ENCODE assay signal across 19 cellular contexts in genomic region chrX:40818236-40818635, GRCh38.
A peak's percentile ranks its signal among the peaks of the same experiment; 100 is the strongest.
DNase-seq lines count a peak whose midpoint lies in the region; ATAC-seq, FAIRE-seq and TF ChIP-seq lines count a peak whose summit lies in the region.
"Had no signal": no experiment of that assay in that cellular context is flagged by ENCODE, and none has a peak within 500 bp of the region (broad histone marks: within the 10 kb centered on the region; RNA-seq: fewer than 3 reads in every experiment).

No MANE protein-coding gene starts in this region.

- H2AFZ ChIP-seq in H9 (ENCODE audit: low read length) (no peak overlapping the region), astrocyte (ENCODE audit: low read depth, low read length) (no peak overlapping the region)

- H4K91ac ChIP-seq in H9 (ENCODE audit: insufficient read length, low read depth, low read length): no peak overlapping the region

- no peaks in the 10 kb centered on the region for H3K36me3 ChIP-seq in astrocyte (ENCODE audit: insufficient read depth, low read length)

- H3K18ac ChIP-seq in H9 (ENCODE audit: insufficient read length, low read depth, low read length): no peak overlapping the region

- H4K20me1 ChIP-seq in H9 (ENCODE audit: control insufficient read depth, insufficient read depth, insufficient read length): no peaks in the 10 kb centered on the region
- no peaks in the 10 kb centered on the region for H4K20me1 ChIP-seq in astrocyte (ENCODE audit: insufficient read depth, low read length)

- POLR2A ChIA-PET in A549 (lab: Yijun Ruan, JAX): no interaction called here

- H2AK5ac ChIP-seq in H9 (ENCODE audit: insufficient read length, low read length): no peak overlapping the region

- H3K23me2 ChIP-seq in H9 (ENCODE audit: insufficient read length, low read depth, low read length, poor library complexity, severe bottlenecking): no peaks in the 10 kb centered on the region

- H3K9ac ChIP-seq in H9 (ENCODE audit: extremely low read depth, insufficient read length, low read length) (no peak overlapping the region), astrocyte (ENCODE audit: low read length) (no peak overlapping the region)

- H3K56ac ChIP-seq in H9 (ENCODE audit: insufficient read length, low read depth, low read length): no peak overlapping the region

- no peak overlapping the region for H4K8ac ChIP-seq in H9 (replicated peaks; ENCODE audit: insufficient read length, low read depth, low read length)

- H2BK120ac ChIP-seq in H9 (ENCODE audit: low read depth, low read length, poor library complexity, severe bottlenecking): peak overlapping the region; percentile 69

- DNase-seq in A549 (ENCODE audit: low read depth in 1 of 2, low spot score in 1 of 2) (no peak), H9 (no peak), astrocyte (ENCODE audit: low read depth) (no peak), iris pigment epithelial cell (ENCODE audit: low read depth) (peak; percentile 8), mucosa of gallbladder (ENCODE audit: low spot score) (no peak)
- no peak for DNase-seq in activated T-cell treated with anti-CD3 and anti-CD28 coated beads, Interleukin-2, amount 50 U/mL, for 1 hour
- DNase-seq: 8988T; C1 segment of cervical spinal cord; Calu3; CD4-positive, alpha-beta memory T cell; COR-L47; DMS53; DMS79 treated with DMSO at 0.1 percent for 48 hours; GF-D8; GOT3; HCEC 1CT had no signal

- no peak overlapping the region for H2BK5ac ChIP-seq in H9 (ENCODE audit: insufficient read length, low read length)

- H3K27ac Mint-ChIP-seq in H9: no peak overlapping the region
- no peak overlapping the region for H3K27ac Mint-ChIP-seq in astrocyte (ENCODE audit: unreplicated experiment)
- no peak overlapping the region for H3K27ac Mint-ChIP-seq in activated T-helper 17 cell treated with anti-CD3 and anti-CD28 coated beads, Interleukin-2, amount 50 U/mL, for 72 hours
- H3K27ac Mint-ChIP-seq: CD4-positive, alpha-beta memory T cell had no signal

- CTCF ChIA-PET in A549 (lab: Yijun Ruan, JAX): no interaction called here

- H3K4me3 Mint-ChIP-seq in H9 (no peak overlapping the region), astrocyte (ENCODE audit: unreplicated experiment) (no peak overlapping the region)
- H3K4me3 Mint-ChIP-seq in activated T-helper 17 cell treated with anti-CD3 and anti-CD28 coated beads, Interleukin-2, amount 50 U/mL, for 72 hours: no peak overlapping the region
- H3K4me3 Mint-ChIP-seq: CD4-positive, alpha-beta memory T cell had no signal

- H3K9me3 Mint-ChIP-seq in H9: peaks cover 81 to 83% of the 10 kb centered on the region in 2 experiments
- H3K9me3 Mint-ChIP-seq in astrocyte (ENCODE audit: unreplicated experiment): no peaks in the 10 kb centered on the region
- no peaks in the 10 kb centered on the region for H3K9me3 Mint-ChIP-seq in activated T-helper 17 cell treated with anti-CD3 and anti-CD28 coated beads, Interleukin-2, amount 50 U/mL, for 72 hours

- no peaks in the 10 kb centered on the region for H3K79me1 ChIP-seq in H9 (ENCODE audit: insufficient read depth, low read depth, low read length, poor library complexity, severe bottlenecking)

- no peak overlapping the region for H3K4ac ChIP-seq in H9 (ENCODE audit: low read depth, low read length)

- H2BK20ac ChIP-seq in H9 (ENCODE audit: low read depth, low read length, poor library complexity, severe bottlenecking): no peak overlapping the region

- no peak for TF ChIP-seq POLR2A in A549 (IDR thresholded peaks at IDR 0.05; ENCODE audit: low read length)

- H3K27me3 Mint-ChIP-seq in H9 (ENCODE audit: low read depth) (no peaks in the 10 kb centered on the region), astrocyte (ENCODE audit: low read depth, unreplicated experiment) (no peaks in the 10 kb centered on the region)
- no peaks in the 10 kb centered on the region for H3K27me3 Mint-ChIP-seq in activated T-helper 17 cell treated with anti-CD3 and anti-CD28 coated beads, Interleukin-2, amount 50 U/mL, for 72 hours

- H3K4me2 ChIP-seq in A549 (no peak overlapping the region), H9 (ENCODE audit: insufficient read depth, insufficient read length, low read length) (no peak overlapping the region), astrocyte (ENCODE audit: low read length) (no peak overlapping the region)

- H3K79me2 ChIP-seq in H9 (ENCODE audit: insufficient read depth, low read length) (no peaks in the 10 kb centered on the region), astrocyte (ENCODE audit: insufficient read depth, low read length) (no peaks in the 10 kb centered on the region)

- no peak for TF ChIP-seq EP300 in A549 (IDR thresholded peaks at IDR 0.05)

- FAIRE-seq in A549 (lab: Jason Lieb, UNC): peak; percentile 36
- peak; percentile 93 for FAIRE-seq in astrocyte (lab: Jason Lieb, UNC)
- FAIRE-seq: GM19239, H54 had no signal

- TF ChIP-seq CTCF in A549 (IDR thresholded peaks at IDR 0.05) (no peak), H9 (conservative IDR thresholded peaks at IDR 0.05) (no peak), astrocyte (IDR thresholded peaks at IDR 0.05; ENCODE audit: insufficient read depth, low read depth, low read length) (no peak)

- TF ChIP-seq RAD21 in A549 (conservative IDR thresholded peaks at IDR 0.05 in 1 of 2, IDR thresholded peaks at IDR 0.05 in 1 of 2): no peak

- H3K9me3 ChIP-seq in A549 (no peaks in the 10 kb centered on the region), H9 (ENCODE audit: control insufficient read depth, low read depth, low read length) (peaks cover 9% of the 10 kb centered on the region), astrocyte (ENCODE audit: insufficient read depth, low read depth, low read length) (no peaks in the 10 kb centered on the region)

- no peak overlapping the region for H3K4me3 ChIP-seq in A549
- no peak overlapping the region for H3K4me3 ChIP-seq in astrocyte (ENCODE audit: insufficient read depth, low read depth, low read length)

- 65% methylated on average over 1 of the region's 1 CpG for WGBS in A549 (ENCODE audit: missing lambda C conversion rate)
- no CpG with 5 or more reads among the region's 1 CpG for WGBS in H9 (ENCODE audit: extremely low coverage, insufficient read length, low lambda C conversion rate)

- H2BK12ac ChIP-seq in H9 (ENCODE audit: insufficient read length, low read depth, low read length): no peak overlapping the region

- H4K5ac ChIP-seq in H9 (ENCODE audit: insufficient read length, low read depth, low read length): no peak overlapping the region

- H3K4me1 Mint-ChIP-seq in H9 (peaks cover 14% of the 10 kb centered on the region in 2 experiments), astrocyte (ENCODE audit: low read depth, unreplicated experiment) (no peaks in the 10 kb centered on the region)
- no peaks in the 10 kb centered on the region for H3K4me1 Mint-ChIP-seq in activated T-helper 17 cell treated with anti-CD3 and anti-CD28 coated beads, Interleukin-2, amount 50 U/mL, for 72 hours
- H3K4me1 Mint-ChIP-seq: CD4-positive, alpha-beta memory T cell had no signal

- ATAC-seq in A549: no peak
- no peak for ATAC-seq in activated T-helper 17 cell treated with anti-CD3 and anti-CD28 coated beads, Interleukin-2, amount 50 U/mL, for 72 hours (replicated peaks)

- H2BK15ac ChIP-seq in H9 (ENCODE audit: low read depth, low read length): no peak overlapping the region

- no peak overlapping the region for H3K23ac ChIP-seq in H9 (ENCODE audit: insufficient read length, low read depth, low read length)

- no peaks in the 10 kb centered on the region for H3K27me3 ChIP-seq in H9 (ENCODE audit: insufficient read depth, low read length)
- no peaks in the 10 kb centered on the region for H3K27me3 ChIP-seq in astrocyte (ENCODE audit: insufficient read depth, low read length)

- H3K36me3 Mint-ChIP-seq in H9 (ENCODE audit: insufficient read depth in 1 of 3, low read depth in 3 of 3) (peaks cover 7 to 40% (median 16%) of the 10 kb centered on the region in 3 experiments), astrocyte (ENCODE audit: low read depth, unreplicated experiment) (no peaks in the 10 kb centered on the region)
- no peaks in the 10 kb centered on the region for H3K36me3 Mint-ChIP-seq in activated T-helper 17 cell treated with anti-CD3 and anti-CD28 coated beads, Interleukin-2, amount 50 U/mL, for 72 hours (ENCODE audit: low read depth)
- H3K36me3 Mint-ChIP-seq: CD4-positive, alpha-beta memory T cell had no signal

- no peak overlapping the region for H3T11ph ChIP-seq in H9 (ENCODE audit: low read length)

- H3K27ac ChIP-seq in A549 (no peak overlapping the region), H9 (ENCODE audit: insufficient read length, low read depth, low read length) (no peak overlapping the region), astrocyte (ENCODE audit: low read depth, low read length) (no peak overlapping the region)

- H3K14ac ChIP-seq in H9 (ENCODE audit: insufficient read depth, low read length): no peak overlapping the region

- H3K4me1 ChIP-seq in A549 (no peaks in the 10 kb centered on the region), H9 (ENCODE audit: insufficient read depth, low read length) (no peaks in the 10 kb centered on the region), astrocyte (ENCODE audit: insufficient read depth, low read length) (no peaks in the 10 kb centered on the region)

TF ChIP-seq in A549, 52 proteins besides CTCF, POLR2A, EP300 and RAD21:
- TF ChIP-seq ELK1 (IDR thresholded peaks at IDR 0.05; ENCODE audit: low read depth, low read length): no peak
- TF ChIP-seq FOSL2 (IDR thresholded peaks at IDR 0.05): no peak
- TF ChIP-seq FOSL2 (CRISPR knock-in tag; IDR thresholded peaks at IDR 0.05): no peak
- TF ChIP-seq HOXB13 (CRISPR knock-in tag; IDR thresholded peaks at IDR 0.05; ENCODE audit: low read depth): no peak
- no peak for TF ChIP-seq NPAS2 (CRISPR knock-in tag; IDR thresholded peaks at IDR 0.05; ENCODE audit: borderline replicate concordance)
